In the genomic region with DNA sequence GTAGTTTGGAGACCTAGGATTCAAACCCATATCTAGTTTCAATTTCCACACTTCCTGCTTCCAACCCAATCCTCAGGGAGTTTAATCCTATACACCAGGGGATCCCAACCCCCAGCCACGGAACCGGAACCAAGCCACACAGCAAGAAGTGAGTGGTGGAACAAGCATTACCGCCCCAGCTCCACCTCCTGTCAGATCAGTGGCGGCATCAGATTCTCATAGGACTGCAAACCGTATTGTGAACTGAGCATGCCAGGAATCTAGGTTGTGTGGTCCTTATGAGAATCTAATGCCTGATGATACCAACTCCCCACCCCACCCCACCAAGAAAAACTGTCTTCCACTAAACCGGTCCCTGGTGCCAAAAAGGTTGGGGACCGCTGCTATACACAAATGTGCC, we compare ENCODE assay signal across 1 cellular context.
TF ChIP-seq lines count a peak whose summit lies in the region.

No MANE protein-coding gene starts in this region.

TF ChIP-seq in HepG2, 621 proteins besides CTCF, POLR2A, EP300 and RAD21:
- peak; percentile 91 for TF ChIP-seq RBM22 (optimal IDR thresholded peaks at IDR 0.05; ENCODE audit: low read length)
- TF ChIP-seq ARNT2 (CRISPR knock-in tag; IDR thresholded peaks at IDR 0.05; ENCODE audit: low read depth) = no peak
- no peak for TF ChIP-seq HNRNPL (IDR thresholded peaks at IDR 0.05; ENCODE audit: low read depth, low read length)
- TF ChIP-seq, protein P1, sequence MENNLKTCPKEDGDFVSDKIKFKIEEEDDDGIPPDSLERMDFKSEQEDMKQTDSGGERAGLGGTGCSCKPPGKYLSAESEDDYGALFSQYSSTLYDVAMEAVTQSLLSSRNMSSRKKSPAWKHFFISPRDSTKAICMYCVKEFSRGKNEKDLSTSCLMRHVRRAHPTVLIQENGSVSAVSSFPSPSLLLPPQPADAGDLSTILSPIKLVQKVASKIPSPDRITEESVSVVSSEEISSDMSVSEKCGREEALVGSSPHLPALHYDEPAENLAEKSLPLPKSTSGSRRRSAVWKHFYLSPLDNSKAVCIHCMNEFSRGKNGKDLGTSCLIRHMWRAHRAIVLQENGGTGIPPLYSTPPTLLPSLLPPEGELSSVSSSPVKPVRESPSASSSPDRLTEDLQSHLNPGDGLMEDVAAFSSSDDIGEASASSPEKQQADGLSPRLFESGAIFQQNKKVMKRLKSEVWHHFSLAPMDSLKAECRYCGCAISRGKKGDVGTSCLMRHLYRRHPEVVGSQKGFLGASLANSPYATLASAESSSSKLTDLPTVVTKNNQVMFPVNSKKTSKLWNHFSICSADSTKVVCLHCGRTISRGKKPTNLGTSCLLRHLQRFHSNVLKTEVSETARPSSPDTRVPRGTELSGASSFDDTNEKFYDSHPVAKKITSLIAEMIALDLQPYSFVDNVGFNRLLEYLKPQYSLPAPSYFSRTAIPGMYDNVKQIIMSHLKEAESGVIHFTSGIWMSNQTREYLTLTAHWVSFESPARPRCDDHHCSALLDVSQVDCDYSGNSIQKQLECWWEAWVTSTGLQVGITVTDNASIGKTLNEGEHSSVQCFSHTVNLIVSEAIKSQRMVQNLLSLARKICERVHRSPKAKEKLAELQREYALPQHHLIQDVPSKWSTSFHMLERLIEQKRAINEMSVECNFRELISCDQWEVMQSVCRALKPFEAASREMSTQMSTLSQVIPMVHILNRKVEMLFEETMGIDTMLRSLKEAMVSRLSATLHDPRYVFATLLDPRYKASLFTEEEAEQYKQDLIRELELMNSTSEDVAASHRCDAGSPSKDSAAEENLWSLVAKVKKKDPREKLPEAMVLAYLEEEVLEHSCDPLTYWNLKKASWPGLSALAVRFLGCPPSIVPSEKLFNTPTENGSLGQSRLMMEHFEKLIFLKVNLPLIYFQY (CRISPR knock-in tag; IDR thresholded peaks at IDR 0.05; ENCODE audit: borderline replicate concordance) = no peak
- TF ChIP-seq ZKSCAN8 (CRISPR knock-in tag; IDR thresholded peaks at IDR 0.05; ENCODE audit: borderline replicate concordance) = no peak
- TF ChIP-seq ADNP (CRISPR knock-in tag; IDR thresholded peaks at IDR 0.05) = no peak
- no peak for TF ChIP-seq SMARCC2 (IDR thresholded peaks at IDR 0.05)
- TF ChIP-seq ZNF607 (CRISPR knock-in tag; IDR thresholded peaks at IDR 0.05; ENCODE audit: borderline replicate concordance) = no peak
- TF ChIP-seq, protein P2, sequence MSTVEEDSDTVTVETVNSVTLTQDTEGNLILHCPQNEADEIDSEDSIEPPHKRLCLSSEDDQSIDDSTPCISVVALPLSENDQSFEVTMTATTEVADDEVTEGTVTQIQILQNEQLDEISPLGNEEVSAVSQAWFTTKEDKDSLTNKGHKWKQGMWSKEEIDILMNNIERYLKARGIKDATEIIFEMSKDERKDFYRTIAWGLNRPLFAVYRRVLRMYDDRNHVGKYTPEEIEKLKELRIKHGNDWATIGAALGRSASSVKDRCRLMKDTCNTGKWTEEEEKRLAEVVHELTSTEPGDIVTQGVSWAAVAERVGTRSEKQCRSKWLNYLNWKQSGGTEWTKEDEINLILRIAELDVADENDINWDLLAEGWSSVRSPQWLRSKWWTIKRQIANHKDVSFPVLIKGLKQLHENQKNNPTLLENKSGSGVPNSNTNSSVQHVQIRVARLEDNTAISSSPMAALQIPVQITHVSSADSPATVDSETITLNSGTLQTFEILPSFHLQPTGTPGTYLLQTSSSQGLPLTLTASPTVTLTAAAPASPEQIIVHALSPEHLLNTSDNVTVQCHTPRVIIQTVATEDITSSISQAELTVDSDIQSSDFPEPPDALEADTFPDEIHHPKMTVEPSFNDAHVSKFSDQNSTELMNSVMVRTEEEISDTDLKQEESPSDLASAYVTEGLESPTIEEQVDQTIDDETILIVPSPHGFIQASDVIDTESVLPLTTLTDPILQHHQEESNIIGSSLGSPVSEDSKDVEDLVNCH (CRISPR knock-in tag; IDR thresholded peaks at IDR 0.05) = no peak
- no peak for TF ChIP-seq AHR (CRISPR knock-in tag; IDR thresholded peaks at IDR 0.05)
- no peak for TF ChIP-seq ATRX (CRISPR knock-in tag; IDR thresholded peaks at IDR 0.05; ENCODE audit: borderline replicate concordance)
- TF ChIP-seq POLR2AphosphoS5 (IDR thresholded peaks at IDR 0.05; ENCODE audit: low read depth, low read length) = 0 out of 2 replicates have a peak, but pooled peaks have one; percentile 29
- no peak for TF ChIP-seq NFKB2 (CRISPR knock-in tag; IDR thresholded peaks at IDR 0.05; ENCODE audit: borderline replicate concordance)
- TF ChIP-seq ZNF253 (CRISPR knock-in tag; IDR thresholded peaks at IDR 0.05; ENCODE audit: borderline replicate concordance) = no peak
